28 cellular contexts compared by ENCODE assay signal in genomic region chr2:20838016-20838415, GRCh38.
"Had no signal": no experiment of that assay in that cellular context is flagged by ENCODE, and none has a peak within 500 bp of the region (broad histone marks: within the 10 kb centered on the region; RNA-seq: fewer than 3 reads in every experiment).

No MANE protein-coding gene starts in this region.

- H3K36me3 ChIP-seq: esophagus muscularis mucosa, heart right ventricle, left lung, lower lobe of right lung, neutrophil, ovary, right lobe of liver, thyroid gland, upper lobe of right lung had no signal

- H3K4me3 ChIP-seq: esophagus muscularis mucosa, heart right ventricle, left lung, lower lobe of right lung, ovary, right lobe of liver, skin epidermis, thyroid gland, upper lobe of right lung had no signal

- FAIRE-seq: colon had no signal

- H3K4me1 ChIP-seq: esophagus muscularis mucosa, heart right ventricle, left lung, lower lobe of right lung, right lobe of liver, thyroid gland, upper lobe of right lung had no signal

- H3K27me3 ChIP-seq: ovary, right lobe of liver, thyroid gland had no signal

- H3K27ac ChIP-seq: esophagus muscularis mucosa, heart right ventricle, left lung, lower lobe of right lung, neutrophil, ovary, right lobe of liver, skin epidermis, thyroid gland, upper lobe of right lung had no signal

- DNase-seq: activated CD4-positive, alpha-beta T cell treated with anti-CD3 and anti-CD28 coated beads for 1 hour; activated CD4-positive, alpha-beta T cell treated with anti-CD3 and anti-CD28 coated beads, Interleukin-2, amount 10 ng/mL, durations not matched to agents 7 days and 5 days; activated CD8-positive, alpha-beta T cell treated with anti-CD3 and anti-CD28 coated beads for 36 hours; activated gamma-delta T cell treated with Interleukin-2 at 50 U/mL for 16 hours; activated naive CD4-positive, alpha-beta T cell treated with anti-CD3 and anti-CD28 coated beads, Interleukin-2, amount 50 U/mL, for 16 hours; activated T-cell treated with anti-CD3 and anti-CD28 coated beads, Interleukin-2, amount 50 U/mL, for 4 hours; amygdala; central memory CD4-positive, alpha-beta T cell; dermis blood vessel endothelial cell; effector CD4-positive, alpha-beta T cell; foreskin melanocyte; heart right ventricle; kidney glomerular epithelial cell; left lung; lower lobe of right lung; mesenchymal stem cell; ovary; right lobe of liver; stimulated activated CD4-positive, alpha-beta T cell treated with anti-CD3 and anti-CD28 coated beads, Interleukin-12 subunit alpha, Interleukin-12 subunit beta, amount 100 ng/mL, for 4 hours; stimulated activated CD4-positive, alpha-beta T cell treated with anti-CD3 and anti-CD28 coated beads, Interleukin-4, amount 100 ng/mL, for 1 hour; substantia nigra; T-helper 2 cell; thyroid gland; upper lobe of right lung had no signal

- H3K9me3 ChIP-seq: esophagus muscularis mucosa, left lung, lower lobe of right lung, neutrophil, ovary, right lobe of liver, thyroid gland, upper lobe of right lung had no signal
